ENCODE assay signal across 1 cellular context in genomic region chr3:119293761-119294401, GRCh38.
TF ChIP-seq lines count a peak whose summit lies in the region.

ARHGAP31 (plus strand) TSS chr3:119294383; CDS start chr3:119294905, 522 bp downstream.

TF ChIP-seq in WTC11, 78 proteins besides CTCF, POLR2A, EP300 and RAD21 (continued from another document):
- TF ChIP-seq FOXK1 (CRISPR knock-in tag; IDR thresholded peaks at IDR 0.05) (0 out of 2 replicates have a peak, but pooled peaks have one; percentile 21), IRF1 (CRISPR knock-in tag; IDR thresholded peaks at IDR 0.05) (0 out of 2 replicates have a peak, but pooled peaks have one; percentile 23), NFATC4 (CRISPR knock-in tag; IDR thresholded peaks at IDR 0.05) (no peak), ATF6 (CRISPR knock-in tag; IDR thresholded peaks at IDR 0.05) (no peak), NR2C2 (CRISPR knock-in tag; IDR thresholded peaks at IDR 0.05) (no peak)
